ENCODE assay signal across 1 cellular context in the genomic region with DNA sequence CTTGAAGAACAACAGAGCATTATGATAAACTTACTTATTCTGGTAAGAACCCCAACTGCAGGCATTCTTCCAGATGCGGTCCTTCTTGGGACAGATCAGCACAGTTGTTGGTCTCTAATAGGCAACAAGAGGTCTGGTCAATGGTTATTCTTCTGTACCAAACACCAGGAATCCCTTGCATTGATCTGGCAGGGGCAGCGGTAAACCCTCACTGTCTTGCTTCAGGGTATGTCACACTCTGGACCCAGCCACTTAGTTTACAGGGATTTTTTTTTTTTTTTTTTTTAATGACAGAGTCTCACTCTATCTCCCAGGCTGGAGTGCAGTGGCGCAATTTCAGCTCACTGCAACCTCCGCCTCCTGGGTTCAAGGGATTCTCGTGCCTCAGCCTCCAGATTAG.
TF ChIP-seq lines count a peak whose summit lies in the region.

No MANE protein-coding gene starts in this region.

TF ChIP-seq in HepG2, 621 proteins besides CTCF, POLR2A, EP300 and RAD21:
- TF ChIP-seq ISL2 (CRISPR knock-in tag; IDR thresholded peaks at IDR 0.05) (no peak), SIX1 (CRISPR knock-in tag; IDR thresholded peaks at IDR 0.05; ENCODE audit: borderline replicate concordance) (no peak), CCAR2 (optimal IDR thresholded peaks at IDR 0.05; ENCODE audit: low read depth, low read length) (no peak)
